18 cellular contexts compared by ENCODE assay signal in the genomic region with DNA sequence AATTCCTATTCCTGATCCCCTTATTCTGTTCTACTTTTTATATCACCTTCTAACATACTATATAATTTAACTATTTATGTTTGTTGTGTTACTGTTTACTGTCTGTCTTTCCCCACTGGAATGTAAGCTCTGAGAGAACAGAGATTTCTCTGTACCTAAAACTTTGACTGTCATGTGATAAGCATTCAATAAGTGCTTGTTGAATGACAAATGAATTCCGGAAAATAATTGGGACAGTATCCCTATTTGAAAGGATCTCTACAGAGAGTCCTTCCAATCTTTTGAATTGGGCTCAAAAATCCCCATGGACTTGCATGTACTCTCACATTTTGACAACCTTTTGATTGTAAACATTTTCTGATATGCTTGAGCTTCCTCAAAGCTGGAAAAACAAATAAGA.
"Had no signal": no experiment of that assay in that cellular context is flagged by ENCODE, and none has a peak within 500 bp of the region (broad histone marks: within the 10 kb centered on the region; RNA-seq: fewer than 3 reads in every experiment).

No MANE protein-coding gene starts in this region.

- DNase-seq: colonic mucosa; dermis blood vessel endothelial cell; effector CD4-positive, alpha-beta T cell; endodermal cell; heart right ventricle; hypothalamus; kidney glomerular epithelial cell; mammary epithelial cell; mucosa of descending colon; naive thymus-derived CD8-positive, alpha-beta T cell; posterior cingulate gyrus; sigmoid colon; stimulated activated naive CD4-positive, alpha-beta T cell treated with Interleukin-2 at 50 U/mL for 16 hours; thyroid gland had no signal

- H3K4me1 ChIP-seq: colonic mucosa had no signal

- H3K27ac Mint-ChIP-seq: endodermal cell had no signal

- H3K27ac ChIP-seq: colonic mucosa, suprapubic skin, thyroid gland had no signal

- H3K27me3 Mint-ChIP-seq: naive thymus-derived CD8-positive, alpha-beta T cell; type B pancreatic cell had no signal

- ATAC-seq: heart right ventricle; mucosa of descending colon; naive thymus-derived CD8-positive, alpha-beta T cell had no signal

- H3K9me3 Mint-ChIP-seq: naive thymus-derived CD8-positive, alpha-beta T cell; type B pancreatic cell had no signal

- H3K4me3 ChIP-seq: colonic mucosa, mucosa of descending colon had no signal

- H3K9me3 ChIP-seq: colonic mucosa, heart right ventricle, mucosa of descending colon, neutrophil, right atrium auricular region, sigmoid colon, suprapubic skin, thyroid gland had no signal

- H3K36me3 ChIP-seq: colonic mucosa, heart right ventricle, neutrophil, right atrium auricular region, sigmoid colon, suprapubic skin, thyroid gland had no signal

- H3K27me3 ChIP-seq: colonic mucosa, heart right ventricle, neutrophil, sigmoid colon, suprapubic skin, thyroid gland had no signal

- H3K36me3 Mint-ChIP-seq: type B pancreatic cell had no signal
